In the genomic region with DNA sequence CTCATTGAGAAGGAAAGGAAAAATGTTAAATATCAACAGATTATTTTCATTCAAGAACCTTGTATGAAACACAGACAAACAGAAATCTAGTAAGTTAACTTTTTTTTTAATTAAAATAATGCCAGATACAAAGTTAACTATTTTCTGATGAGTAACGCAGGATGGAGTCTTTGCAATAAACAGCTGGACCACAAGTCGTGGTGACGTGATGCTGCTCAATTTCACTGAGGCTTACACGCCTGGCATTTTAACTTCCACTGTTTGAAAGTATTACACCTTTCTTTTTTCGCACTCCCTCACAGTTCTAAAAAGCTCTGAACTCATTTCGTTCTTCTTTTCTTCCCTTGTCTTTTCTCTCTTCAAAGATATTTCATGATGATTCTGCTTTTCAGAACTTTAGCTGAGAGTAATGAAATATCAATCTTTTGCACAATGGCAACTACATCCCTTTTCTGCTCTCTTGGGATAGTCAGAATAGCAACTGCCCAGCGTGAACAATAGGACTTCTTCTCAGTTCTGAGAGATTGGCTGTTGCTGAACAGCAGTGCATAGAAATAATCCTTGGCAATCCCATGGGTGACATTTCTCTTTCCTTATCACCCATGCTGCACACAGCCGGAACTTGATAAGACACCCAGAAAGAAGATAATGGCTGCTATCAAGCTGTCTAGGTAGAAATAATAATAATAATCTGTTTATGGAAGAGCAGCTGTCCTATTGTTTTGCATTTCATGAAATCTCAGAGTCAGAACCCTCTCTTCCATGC, we compare ENCODE assay signal across 13 cellular contexts.
A peak's percentile ranks its signal among the peaks of the same experiment; 100 is the strongest.
DNase-seq lines count a peak whose midpoint lies in the region; ATAC-seq and TF ChIP-seq lines count a peak whose summit lies in the region.
"Had no signal": no experiment of that assay in that cellular context is flagged by ENCODE, and none has a peak within 500 bp of the region (broad histone marks: within the 10 kb centered on the region; RNA-seq: fewer than 3 reads in every experiment).

No MANE protein-coding gene starts in this region.

- TF ChIP-seq EP300 in SK-N-SH (IDR thresholded peaks at IDR 0.05; ENCODE audit: borderline replicate concordance in 1 of 2, low read depth in 1 of 2, low read length in 1 of 2): peak in 1 of 2 experiments; percentile 49; a peak in 1 of 4 replicates

- H3F3A ChIP-seq in SK-N-SH (replicated peaks; ENCODE audit: insufficient read depth): no peaks in the 10 kb centered on the region

- H3K27me3 ChIP-seq in SK-N-SH (ENCODE audit: insufficient read depth): no peaks in the 10 kb centered on the region
- no peaks in the 10 kb centered on the region for H3K27me3 ChIP-seq in spleen (replicated peaks in 1 of 7)
- H3K27me3 ChIP-seq: gastroesophageal sphincter, tibial artery had no signal

- H3K27ac ChIP-seq in SK-N-SH (ENCODE audit: low read depth in 2 of 2, low read length in 1 of 2): peak overlapping the region; percentile 54 to 83; a peak in 3 of 4 replicates
- H3K27ac ChIP-seq in spleen: peak overlapping the region in 5 of 8 donors; percentile 7 to 42 (median 28)
- H3K27ac ChIP-seq: gastroesophageal sphincter, HL-60 had no signal

- intact Hi-C loops in spleen (cut with DNase I; ENCODE audit: low total_unique reads): no loop called here

- TF ChIP-seq POLR2A in spleen (IDR thresholded peaks at IDR 0.05): no peak

- no peak for TF ChIP-seq RAD21 in SK-N-SH (IDR thresholded peaks at IDR 0.05; ENCODE audit: low read length)

- no peaks in the 10 kb centered on the region for H3K79me2 ChIP-seq in SK-N-SH (ENCODE audit: insufficient read depth)

- H3K9me2 ChIP-seq in SK-N-SH: no peaks in the 10 kb centered on the region

- H3K4me1 ChIP-seq in SK-N-SH (ENCODE audit: control insufficient read depth in 1 of 2, insufficient read depth in 2 of 2, low read depth in 1 of 2, low read length in 1 of 2) (peaks cover 8 to 33% of the 10 kb centered on the region in 2 experiments; a peak in 3 of 4 replicates), spleen (peaks cover 0 to 25% (median 6%) of the 10 kb centered on the region in 6 donors)

- no peak overlapping the region for H3K9ac ChIP-seq in SK-N-SH

- H3K4me3 ChIP-seq in SK-N-SH (ENCODE audit: low read depth in 2 of 2, low read length in 1 of 2) (no peak overlapping the region), spleen (no peak overlapping the region)
- H3K4me3 ChIP-seq: gastroesophageal sphincter, tibial artery had no signal

- ATAC-seq in GM19397 (IDR thresholded peaks at IDR 0.05; ENCODE audit: unreplicated experiment): no peak
- ATAC-seq in HG02970 (IDR thresholded peaks at IDR 0.05; ENCODE audit: low FRiP score, unreplicated experiment): no peak
- ATAC-seq: gastroesophageal sphincter had no signal

- WGBS in SK-N-SH (ENCODE audit: low lambda C conversion rate): 79% methylated on average over 8 of the region's 8 CpGs
- 69 to 74% (median 73%) methylated on average over 8 of the region's 8 CpGs for WGBS in spleen, 5 donors

- POLR2A ChIA-PET in SK-N-SH (lab: Yijun Ruan, JAX): interaction anchor here (2.0 kb wide), 1 partner anchor 161 kb away, joined by 4 read pairs; a partner anchor contains a TSS

- no peaks in the 10 kb centered on the region for H4K20me1 ChIP-seq in SK-N-SH (ENCODE audit: insufficient read depth)

- CTCF ChIA-PET in SK-N-SH (lab: Yijun Ruan, JAX): no interaction called here

- no peaks in the 10 kb centered on the region for H3K36me3 ChIP-seq in SK-N-SH (replicated peaks in 1 of 2; ENCODE audit: control insufficient read depth in 1 of 2, insufficient read depth in 2 of 2, low read length in 1 of 2)
- no peaks in the 10 kb centered on the region for H3K36me3 ChIP-seq in spleen
- H3K36me3 ChIP-seq: gastroesophageal sphincter, tibial artery had no signal

- H2AFZ ChIP-seq in SK-N-SH (ENCODE audit: low read depth): 0 out of 2 replicates have a peak overlapping the region, but pooled peaks have one; percentile 12

- DNase-seq in NCI-H82 (lab: John Stamatoyannopoulos, UW): peak; percentile 31
- DNase-seq in NCI-H82 treated with DMSO at 0.1 percent for 48 hours (lab: John Stamatoyannopoulos, UW; ENCODE audit: unreplicated experiment): no peak
- no peak for DNase-seq in SK-N-SH
- DNase-seq in fibroblast of peridontal ligament (ENCODE audit: extremely low read depth): peak; percentile 78
- no peak for DNase-seq in spleen
- no peak for DNase-seq in NCI-H1092 treated with DMSO at 0.1 percent for 48 hours (lab: John Stamatoyannopoulos, UW)
- DNase-seq: 8988T; activated CD4-positive, alpha-beta memory T cell treated with anti-CD3 and anti-CD28 coated beads, Interleukin-2, amount 10 ng/mL, durations not matched to agents 7 days and 5 days; tibial artery had no signal

- TF ChIP-seq CTCF in SK-N-SH (IDR thresholded peaks at IDR 0.05): no peak
- TF ChIP-seq CTCF in spleen (IDR thresholded peaks at IDR 0.05 in 8 of 11, conservative IDR thresholded peaks at IDR 0.05 in 3 of 11): no peak

- no peak overlapping the region for H3K4me2 ChIP-seq in SK-N-SH

- no peaks in the 10 kb centered on the region for H3K9me3 ChIP-seq in SK-N-SH
- no peaks in the 10 kb centered on the region for H3K9me3 ChIP-seq in spleen
- H3K9me3 ChIP-seq: gastroesophageal sphincter, tibial artery had no signal

TF ChIP-seq in SK-N-SH, 30 proteins besides CTCF, POLR2A, EP300 and RAD21:
- no peak for TF ChIP-seq SIN3A (IDR thresholded peaks at IDR 0.05; ENCODE audit: borderline replicate concordance, low read depth, low read length)
- peak; percentile 62 for TF ChIP-seq GATA2 (CRISPR knock-in tag; IDR thresholded peaks at IDR 0.05)
- peak; percentile 12 for TF ChIP-seq CHD2 (IDR thresholded peaks at IDR 0.05; ENCODE audit: low read length, partially characterized antibody)
- no peak for TF ChIP-seq RFX5 (IDR thresholded peaks at IDR 0.05; ENCODE audit: low read length)
- TF ChIP-seq RCOR1 (IDR thresholded peaks at IDR 0.05; ENCODE audit: low read length): no peak
- TF ChIP-seq ELF1 (IDR thresholded peaks at IDR 0.05): no peak
- no peak for TF ChIP-seq JUND (IDR thresholded peaks at IDR 0.05)

Comparison
In these comparisons a context has a peak if more than half of its experiments do, and no peak if none do; other contexts are left out.
1. DNase-seq: peak in NCI-H82 (single experiment) and fibroblast of peridontal ligament (single experiment); none in NCI-H82 treated with DMSO at 0.1 percent for 48 hours (single experiment), SK-N-SH (single experiment), spleen (single experiment) and NCI-H1092 treated with DMSO at 0.1 percent for 48 hours (single experiment).